ENCODE assay signal across 9 cellular contexts in genomic region chr7:100799037-100799896, GRCh38. TPM values are rescaled to one million over a fixed set of nuclear protein-coding genes. Genes with fewer than 3 reads are reported as not detected.
DNase-seq lines count a peak whose midpoint lies in the region; ATAC-seq, FAIRE-seq and TF ChIP-seq lines count a peak whose summit lies in the region.
"Had no signal": no experiment of that assay in that cellular context is flagged by ENCODE, and none has a peak within 500 bp of the region (broad histone marks: within the 10 kb centered on the region; RNA-seq: fewer than 3 reads in every experiment).

No MANE protein-coding gene starts in this region.

- peaks cover 55% of the 10 kb centered on the region for H3K36me3 Mint-ChIP-seq in Calu3 (ENCODE audit: insufficient read depth, unreplicated experiment)
- no peaks in the 10 kb centered on the region for H3K36me3 Mint-ChIP-seq in activated naive CD8-positive, alpha-beta T cell treated with anti-CD3 and anti-CD28 coated beads for 36 hours

- CTCF ChIA-PET in Calu3 (lab: Charles Lee), result interaction anchor here (0.6 to 2.4 kb wide), 6 partner anchors 19 to 352 kb away, joined by 3 to 9 read pairs (median 4); partner anchors contain the start of genes EPHB4 and SLC12A9

- no TSS peak for BruUV-seq in Calu3 (replicated peaks; lab: Mats Ljungman, UMichigan)

- DNase-seq in Calu3 (peak; percentile 65), HTR-8/SVneo (ENCODE audit: insufficient read length, low spot score) (peak; percentile 34), SK-N-DZ (ENCODE audit: low spot score) (peak; percentile 41), hepatic stellate cell (ENCODE audit: low spot score) (peak; percentile 62)
- DNase-seq in activated naive CD8-positive, alpha-beta T cell treated with anti-CD3 and anti-CD28 coated beads for 36 hours, result peak; percentile 50
- DNase-seq in stimulated activated CD4-positive, alpha-beta T cell treated with anti-CD3 and anti-CD28 coated beads, Interleukin-12 subunit alpha, Interleukin-12 subunit beta, amount 100 ng/mL, for 24 hours (ENCODE audit: low read depth in 2 of 2), result peak; percentile 33 to 46

- FAIRE-seq in HTR-8/SVneo (lab: Jason Lieb, UNC), result no peak
- FAIRE-seq: TTC549 had no signal

- intact Hi-C loops in Calu3 (cut with micrococcal nuclease; ENCODE audit: unreplicated experiment), result no loop called here

- peaks cover 47% of the 10 kb centered on the region for H3K4me1 Mint-ChIP-seq in Calu3 (ENCODE audit: low read depth, unreplicated experiment)
- peaks cover 5% of the 10 kb centered on the region for H3K4me1 Mint-ChIP-seq in activated naive CD8-positive, alpha-beta T cell treated with anti-CD3 and anti-CD28 coated beads for 36 hours

- no peaks in the 10 kb centered on the region for H3K9me3 Mint-ChIP-seq in Calu3 (ENCODE audit: low read depth, unreplicated experiment)
- H3K9me3 Mint-ChIP-seq in activated naive CD8-positive, alpha-beta T cell treated with anti-CD3 and anti-CD28 coated beads for 36 hours, result no peaks in the 10 kb centered on the region

- H3K4me3 Mint-ChIP-seq in Calu3 (ENCODE audit: low read depth, unreplicated experiment), result no peak overlapping the region
- no peak overlapping the region for H3K4me3 Mint-ChIP-seq in activated naive CD8-positive, alpha-beta T cell treated with anti-CD3 and anti-CD28 coated beads for 36 hours

- TF ChIP-seq CTCF in Calu3 (IDR thresholded peaks at IDR 0.05; ENCODE audit: unreplicated experiment), result peak; percentile 40

- ATAC-seq in HG03097 (IDR thresholded peaks at IDR 0.05; ENCODE audit: low FRiP score, unreplicated experiment) (no peak), HG03175 (IDR thresholded peaks at IDR 0.05; ENCODE audit: unreplicated experiment) (no peak)

- H3K27me3 Mint-ChIP-seq in Calu3 (ENCODE audit: unreplicated experiment), result no peaks in the 10 kb centered on the region
- peaks cover 15% of the 10 kb centered on the region for H3K27me3 Mint-ChIP-seq in activated naive CD8-positive, alpha-beta T cell treated with anti-CD3 and anti-CD28 coated beads for 36 hours

- peak overlapping the region; percentile 53 for H3K27ac Mint-ChIP-seq in Calu3 (ENCODE audit: unreplicated experiment)
- H3K27ac Mint-ChIP-seq in activated naive CD8-positive, alpha-beta T cell treated with anti-CD3 and anti-CD28 coated beads for 36 hours, result no peak overlapping the region

RNA-seq across cellular contexts. Expression of gene EPHB4, which starts 28.1 kb away (rescaled TPM):
- 63.7 and 72.4 TPM in 2 replicates for total RNA-seq in Calu3 (2022)
- 1.9 and 3.4 TPM in 2 replicates for polyA plus RNA-seq in SK-N-DZ (2014; cell fraction: cytosol; rRNA removed)
- 1.2 and 1.4 TPM in 2 replicates for polyA plus RNA-seq in SK-N-DZ (2014; cell fraction: nucleus; rRNA removed)
- total RNA-seq in activated naive CD8-positive, alpha-beta T cell treated with anti-CD3 and anti-CD28 coated beads for 36 hours, result 1 to 10 TPM; 2.5 to 2.9 TPM

RNA-seq across cellular contexts. Expression of gene SLC12A9, which starts 53.2 kb away (rescaled TPM):
- total RNA-seq in Calu3 (2022), result 29.9 and 36.6 TPM in 2 replicates
- polyA plus RNA-seq in SK-N-DZ (2014; cell fraction: cytosol; rRNA removed), result 12.9 and 13.8 TPM in 2 replicates
- 24.2 and 33.9 TPM in 2 replicates for polyA plus RNA-seq in SK-N-DZ (2014; cell fraction: nucleus; rRNA removed)
- 10 to 100 TPM; 13.4 to 14.6 TPM for total RNA-seq in activated naive CD8-positive, alpha-beta T cell treated with anti-CD3 and anti-CD28 coated beads for 36 hours

Comparison
In these comparisons a context has a peak if more than half of its experiments do, and no peak if none do; other contexts are left out.
1. RNA of gene EPHB4, which starts 28.1 kb away (total RNA-seq): 63.7 to 72.4 TPM in Calu3; 2.5 to 2.9 TPM in activated naive CD8-positive, alpha-beta T cell treated with anti-CD3 and anti-CD28 coated beads for 36 hours; every median in the first group is over 10 times any median in the second.
2. Peak in every context shown above with its lines, with median percentiles within 50 percentile points of each other: DNase-seq.